ENCODE assay signal across 17 cellular contexts in genomic region chr5:32628049-32628803, GRCh38. TPM values are rescaled to one million over a fixed set of nuclear protein-coding genes. Genes with fewer than 3 reads are reported as not detected.
A peak's percentile ranks its signal among the peaks of the same experiment; 100 is the strongest.
DNase-seq lines count a peak whose midpoint lies in the region; ATAC-seq, FAIRE-seq and TF ChIP-seq lines count a peak whose summit lies in the region.
"Had no signal": no experiment of that assay in that cellular context is flagged by ENCODE, and none has a peak within 500 bp of the region (broad histone marks: within the 10 kb centered on the region; RNA-seq: fewer than 3 reads in every experiment).

No MANE protein-coding gene starts in this region.

- no TSS peak for BruUV-seq in PC-3 (replicated peaks; lab: Mats Ljungman, UMichigan)

- H4K20me1 ChIP-seq in PC-3 (ENCODE audit: low read length) = no peaks in the 10 kb centered on the region
- H4K20me1 ChIP-seq in osteoblast (ENCODE audit: insufficient read depth, low read length) = no peaks in the 10 kb centered on the region

- no peak overlapping the region for H3K27ac ChIP-seq in PC-3 (ENCODE audit: low read length)
- no peak overlapping the region for H3K27ac ChIP-seq in osteoblast (ENCODE audit: low read depth, low read length)
- H3K27ac ChIP-seq in substantia nigra (ENCODE audit: low read depth, low read length, poor library complexity, severe bottlenecking) = no peak overlapping the region
- H3K27ac ChIP-seq in CD4-positive, alpha-beta memory T cell (ENCODE audit: low read depth, low read length) = no peak overlapping the region
- H3K27ac ChIP-seq: HL-60, ovary had no signal

- POLR2A ChIA-PET in PC-3 (lab: Charles Lee; ENCODE audit: unreplicated experiment) = no interaction called here
- POLR2A ChIA-PET in CD4-positive, alpha-beta memory T cell (lab: Charles Lee; ENCODE audit: partially characterized antibody) = no interaction called here

- DNase-seq in D721Med (ENCODE audit: insufficient read length, low spot score) (no peak), PC-3 (peak; percentile 33), fibroblast of peridontal ligament (ENCODE audit: extremely low read depth) (peak; percentile 69), osteoblast (ENCODE audit: insufficient read length, low spot score, missing footprints) (peak; percentile 74), DMS79 (lab: John Stamatoyannopoulos, UW) (no peak), substantia nigra (lab: John Stamatoyannopoulos, UW) (no peak)
- DNase-seq in effector memory CD8-positive, alpha-beta T cell = no peak
- no peak for DNase-seq in CD4-positive, alpha-beta memory T cell
- DNase-seq: BE2C, DND-41, foreskin fibroblast, midbrain, NCI-H2081 treated with DMSO at 0.1 percent for 48 hours, ovary had no signal

- H3K4me2 ChIP-seq in PC-3 (ENCODE audit: low read length) = no peak overlapping the region
- no peak overlapping the region for H3K4me2 ChIP-seq in osteoblast (ENCODE audit: insufficient read depth, low read length)

- no peak overlapping the region for H3K4me3 ChIP-seq in PC-3 (ENCODE audit: low read length)
- H3K4me3 ChIP-seq in osteoblast (ENCODE audit: insufficient read depth, low read length) = no peak overlapping the region
- no peak overlapping the region for H3K4me3 ChIP-seq in CD4-positive, alpha-beta memory T cell (ENCODE audit: low read length in 2 of 2)
- H3K4me3 ChIP-seq: ovary had no signal

- H3K9me3 ChIP-seq in PC-3 (ENCODE audit: low read length) (no peaks in the 10 kb centered on the region), osteoblast (ENCODE audit: low read depth, low read length) (no peaks in the 10 kb centered on the region)
- H3K9me3 ChIP-seq in CD4-positive, alpha-beta memory T cell (ENCODE audit: control insufficient read depth in 1 of 2, low read length in 2 of 2) = no peaks in the 10 kb centered on the region
- H3K9me3 ChIP-seq: BE2C, ovary had no signal

- TF ChIP-seq CTCF in D721Med (IDR thresholded peaks at IDR 0.05; ENCODE audit: insufficient read depth, missing control alignments) = peak; percentile 22
- TF ChIP-seq CTCF in PC-3 (conservative IDR thresholded peaks at IDR 0.05; ENCODE audit: low read depth, low read length) = peak; percentile 45; the same call in 1 of the 2 replicates
- TF ChIP-seq CTCF in osteoblast (IDR thresholded peaks at IDR 0.05; ENCODE audit: extremely low read depth, low read depth, low read length) = no peak

- H3K36me3 ChIP-seq in PC-3 (ENCODE audit: low read depth, low read length) (no peaks in the 10 kb centered on the region), osteoblast (ENCODE audit: insufficient read depth, low read length) (no peaks in the 10 kb centered on the region)
- H3K36me3 ChIP-seq in CD4-positive, alpha-beta memory T cell (ENCODE audit: insufficient read depth, low read length) = no peaks in the 10 kb centered on the region
- H3K36me3 ChIP-seq: BE2C, ovary had no signal

- H3K9ac ChIP-seq in PC-3 (ENCODE audit: low read length) = no peak overlapping the region

- H3K4me1 ChIP-seq in PC-3 (ENCODE audit: insufficient read depth, low read length) = no peaks in the 10 kb centered on the region
- peaks cover 11% of the 10 kb centered on the region for H3K4me1 ChIP-seq in osteoblast (ENCODE audit: insufficient read depth, low read length)
- H3K4me1 ChIP-seq in CD4-positive, alpha-beta memory T cell (ENCODE audit: insufficient read depth, low read length) = no peaks in the 10 kb centered on the region
- H3K4me1 ChIP-seq: BE2C had no signal

- peaks cover 0 to 7% of the 10 kb centered on the region in 2 donors for H3K27me3 Mint-ChIP-seq in effector memory CD8-positive, alpha-beta T cell
- peaks cover 0 to 1% of the 10 kb centered on the region in 2 donors for H3K27me3 Mint-ChIP-seq in CD4-positive, alpha-beta memory T cell
- H3K27me3 Mint-ChIP-seq: brain had no signal

- no peaks in the 10 kb centered on the region for H3K9me3 Mint-ChIP-seq in effector memory CD8-positive, alpha-beta T cell
- H3K9me3 Mint-ChIP-seq in CD4-positive, alpha-beta memory T cell = no peaks in the 10 kb centered on the region
- H3K9me3 Mint-ChIP-seq: brain, WTC11 had no signal

- H3K9me2 ChIP-seq in PC-3 (replicated peaks; ENCODE audit: low read length) = no peaks in the 10 kb centered on the region

- intact Hi-C loops in PC-3 (cut with micrococcal nuclease) = loop anchor here (10.0 kb wide), 1 partner anchor 67 kb away; no protein-coding TSS in a partner anchor
- intact Hi-C loops in CD4-positive, alpha-beta memory T cell (cut with micrococcal nuclease) = no loop called here

- no peaks in the 10 kb centered on the region for H3F3A ChIP-seq in PC-3 (ENCODE audit: low read length, unreplicated experiment)

- no peak for FAIRE-seq in D721Med (lab: Jason Lieb, UNC)

- H3K4me1 Mint-ChIP-seq in effector memory CD8-positive, alpha-beta T cell (ENCODE audit: low read depth in 2 of 2) = no peaks in the 10 kb centered on the region
- H3K4me1 Mint-ChIP-seq in CD4-positive, alpha-beta memory T cell = no peaks in the 10 kb centered on the region
- H3K4me1 Mint-ChIP-seq: brain had no signal

- H3K27me3 ChIP-seq in PC-3 (ENCODE audit: low read length) (no peaks in the 10 kb centered on the region), osteoblast (ENCODE audit: insufficient read depth, low read length) (no peaks in the 10 kb centered on the region)
- no peaks in the 10 kb centered on the region for H3K27me3 ChIP-seq in CD4-positive, alpha-beta memory T cell (ENCODE audit: insufficient read depth, low read length)
- H3K27me3 ChIP-seq: BE2C, ovary had no signal

- no peak overlapping the region for H2AFZ ChIP-seq in PC-3 (ENCODE audit: low read length)
- no peak overlapping the region for H2AFZ ChIP-seq in osteoblast (ENCODE audit: low read length)

- ATAC-seq in PC-3 = peak; percentile 65
- ATAC-seq in effector memory CD8-positive, alpha-beta T cell (replicated peaks) = no peak
- ATAC-seq: WTC11 had no signal

- H3K36me3 Mint-ChIP-seq in effector memory CD8-positive, alpha-beta T cell (ENCODE audit: insufficient read depth) = no peaks in the 10 kb centered on the region
- no peaks in the 10 kb centered on the region for H3K36me3 Mint-ChIP-seq in CD4-positive, alpha-beta memory T cell
- H3K36me3 Mint-ChIP-seq: brain, WTC11 had no signal

- no peaks in the 10 kb centered on the region for H3K79me2 ChIP-seq in PC-3 (ENCODE audit: low read length)
- no peaks in the 10 kb centered on the region for H3K79me2 ChIP-seq in osteoblast (ENCODE audit: insufficient read depth, low read length)

- CTCF ChIA-PET in PC-3 (lab: Charles Lee) = no interaction called here
- CTCF ChIA-PET in CD4-positive, alpha-beta memory T cell (lab: Charles Lee; ENCODE audit: partially characterized antibody) = no interaction called here

- no peak overlapping the region for H3K27ac Mint-ChIP-seq in effector memory CD8-positive, alpha-beta T cell
- no peak overlapping the region for H3K27ac Mint-ChIP-seq in CD4-positive, alpha-beta memory T cell
- H3K27ac Mint-ChIP-seq: brain, WTC11 had no signal

- H3K4me3 Mint-ChIP-seq in effector memory CD8-positive, alpha-beta T cell = no peak overlapping the region
- no peak overlapping the region for H3K4me3 Mint-ChIP-seq in CD4-positive, alpha-beta memory T cell
- H3K4me3 Mint-ChIP-seq: brain, WTC11 had no signal

RNA-seq across cellular contexts. Expression of gene SUB1, which starts 42.9 kb away (rescaled TPM):
- total RNA-seq in PC-3 (2014; rRNA removed) (185 and 189 TPM in 2 replicates), osteoblast (101 and 115 TPM in 2 replicates)
- total RNA-seq in CD4-positive, alpha-beta memory T cell = 100 to 1,000 TPM; 204 to 214 TPM
- polyA plus RNA-seq in CD4-positive, alpha-beta memory T cell = 100 to 1,000 TPM; 500 to 578 TPM

Comparison
In these comparisons a context has a peak if more than half of its experiments do, and no peak if none do; other contexts are left out.
1. DNase-seq: peak in PC-3 (single experiment), fibroblast of peridontal ligament (single experiment) and osteoblast (single experiment); none in D721Med (single experiment), DMS79 (single experiment), substantia nigra (0 of 49), effector memory CD8-positive, alpha-beta T cell (0 of 3) and CD4-positive, alpha-beta memory T cell (0 of 5).